In genomic region chr9:93081931-93082330, GRCh38 we compare ENCODE assay signal across 15 cellular contexts. TPM values are rescaled to one million over a fixed set of nuclear protein-coding genes. Genes with fewer than 3 reads are reported as not detected.
DNase-seq lines count a peak whose midpoint lies in the region; ATAC-seq and TF ChIP-seq lines count a peak whose summit lies in the region.
"Had no signal": no experiment of that assay in that cellular context is flagged by ENCODE, and none has a peak within 500 bp of the region (broad histone marks: within the 10 kb centered on the region; RNA-seq: fewer than 3 reads in every experiment).

No MANE protein-coding gene starts in this region.

- no peaks in the 10 kb centered on the region for H3F3A ChIP-seq in PC-3 (ENCODE audit: low read length, unreplicated experiment)

- H3K36me3 Mint-ChIP-seq in activated CD4-positive, alpha-beta T cell treated with anti-CD3 and anti-CD28 coated beads, Interleukin-2, amount 10 ng/mL, durations not matched to agents 7 days and 5 days (ENCODE audit: low read depth): peaks cover 69% of the 10 kb centered on the region
- peaks cover 44% of the 10 kb centered on the region for H3K36me3 Mint-ChIP-seq in activated naive CD8-positive, alpha-beta T cell treated with anti-CD3 and anti-CD28 coated beads, Interleukin-2, amount 10 ng/mL, durations not matched to agents 7 days and 5 days
- H3K36me3 Mint-ChIP-seq in type B pancreatic cell: no peaks in the 10 kb centered on the region

- POLR2A ChIA-PET in activated CD4-positive, alpha-beta T cell treated with anti-CD3 and anti-CD28 coated beads, Interleukin-2, amount 10 ng/mL, durations not matched to agents 7 days and 5 days (lab: Charles Lee): no interaction called here
- POLR2A ChIA-PET in activated naive CD8-positive, alpha-beta T cell treated with anti-CD3 and anti-CD28 coated beads, Interleukin-2, amount 10 ng/mL, durations not matched to agents 7 days and 5 days (lab: Charles Lee): interaction anchor here (2.4 to 3.9 kb wide), 2 partner anchors 13 to 17 kb away, joined by 18 to 22 read pairs; no protein-coding TSS in a partner anchor
- POLR2A ChIA-PET in PC-3 (lab: Charles Lee; ENCODE audit: unreplicated experiment): no interaction called here

- H2AFZ ChIP-seq in PC-3 (ENCODE audit: low read length): no peak overlapping the region
- H2AFZ ChIP-seq: parathyroid adenoma had no signal

- H3K4me1 ChIP-seq in PC-3 (ENCODE audit: insufficient read depth, low read length): no peaks in the 10 kb centered on the region
- H3K4me1 ChIP-seq: esophagus muscularis mucosa, parathyroid adenoma, tibial nerve had no signal

- no peaks in the 10 kb centered on the region for H3K36me3 ChIP-seq in PC-3 (ENCODE audit: low read depth, low read length)
- H3K36me3 ChIP-seq: esophagus muscularis mucosa had no signal

- no peak overlapping the region for H3K27ac ChIP-seq in PC-3 (ENCODE audit: low read length)
- H3K27ac ChIP-seq: esophagus muscularis mucosa, parathyroid adenoma, tibial nerve had no signal

- no peak overlapping the region for H3K9ac ChIP-seq in PC-3 (ENCODE audit: low read length)
- H3K9ac ChIP-seq: parathyroid adenoma had no signal

- no peak for ATAC-seq in activated naive CD8-positive, alpha-beta T cell treated with anti-CD3 and anti-CD28 coated beads, Interleukin-2, amount 10 ng/mL, durations not matched to agents 7 days and 5 days (ENCODE audit: low read depth)
- no peak for ATAC-seq in left lobe of liver
- ATAC-seq in PC-3: no peak
- no peak for ATAC-seq in HG03097 (IDR thresholded peaks at IDR 0.05; ENCODE audit: low FRiP score, unreplicated experiment)

- H3K9me2 ChIP-seq in PC-3 (replicated peaks; ENCODE audit: low read length): no peaks in the 10 kb centered on the region

- H3K27ac Mint-ChIP-seq in activated CD4-positive, alpha-beta T cell treated with anti-CD3 and anti-CD28 coated beads, Interleukin-2, amount 10 ng/mL, durations not matched to agents 7 days and 5 days: peak overlapping the region; percentile 41
- peak overlapping the region; percentile 42 for H3K27ac Mint-ChIP-seq in activated naive CD8-positive, alpha-beta T cell treated with anti-CD3 and anti-CD28 coated beads, Interleukin-2, amount 10 ng/mL, durations not matched to agents 7 days and 5 days
- no peak overlapping the region for H3K27ac Mint-ChIP-seq in type B pancreatic cell
- H3K27ac Mint-ChIP-seq: activated B cell treated with CpG ODN at 0.5 μM for 24 hours had no signal

- H4K20me1 ChIP-seq in PC-3 (ENCODE audit: low read length): no peaks in the 10 kb centered on the region

- no peaks in the 10 kb centered on the region for H3K9me3 ChIP-seq in PC-3 (ENCODE audit: low read length)
- H3K9me3 ChIP-seq: esophagus muscularis mucosa had no signal

- no peak overlapping the region for H3K4me2 ChIP-seq in PC-3 (ENCODE audit: low read length)

- H3K4me3 Mint-ChIP-seq in activated CD4-positive, alpha-beta T cell treated with anti-CD3 and anti-CD28 coated beads, Interleukin-2, amount 10 ng/mL, durations not matched to agents 7 days and 5 days: no peak overlapping the region
- H3K4me3 Mint-ChIP-seq in activated naive CD8-positive, alpha-beta T cell treated with anti-CD3 and anti-CD28 coated beads, Interleukin-2, amount 10 ng/mL, durations not matched to agents 7 days and 5 days: no peak overlapping the region
- no peak overlapping the region for H3K4me3 Mint-ChIP-seq in type B pancreatic cell
- H3K4me3 Mint-ChIP-seq: activated B cell treated with CpG ODN at 0.5 μM for 24 hours had no signal

- intact Hi-C loops in PC-3 (cut with micrococcal nuclease): no loop called here

- DNase-seq in activated CD4-positive, alpha-beta T cell treated with anti-CD3 and anti-CD28 coated beads, Interleukin-2, amount 10 ng/mL, durations not matched to agents 7 days and 5 days: no peak
- no peak for DNase-seq in activated CD4-positive, alpha-beta T cell treated with anti-CD3 and anti-CD28 coated beads, Interleukin-2, amount 50 U/mL, for 1 hour
- peak; percentile 84 for DNase-seq in GM04504 (ENCODE audit: low read depth)
- DNase-seq in activated naive CD8-positive, alpha-beta T cell treated with anti-CD3 and anti-CD28 coated beads, Interleukin-2, amount 10 ng/mL, durations not matched to agents 7 days and 5 days: no peak
- peak; percentile 18 for DNase-seq in left lobe of liver (ENCODE audit: low spot score)
- DNase-seq in PC-3: no peak
- no peak for DNase-seq in type B pancreatic cell (ENCODE audit: extremely low spot score, unreplicated experiment)
- DNase-seq: activated B cell treated with CpG ODN at 0.5 μM for 24 hours, cortex of kidney, DMS53, mesendoderm had no signal

- peaks cover 6% of the 10 kb centered on the region for H3K9me3 Mint-ChIP-seq in activated CD4-positive, alpha-beta T cell treated with anti-CD3 and anti-CD28 coated beads, Interleukin-2, amount 10 ng/mL, durations not matched to agents 7 days and 5 days
- no peaks in the 10 kb centered on the region for H3K9me3 Mint-ChIP-seq in activated naive CD8-positive, alpha-beta T cell treated with anti-CD3 and anti-CD28 coated beads, Interleukin-2, amount 10 ng/mL, durations not matched to agents 7 days and 5 days
- peaks cover 3% of the 10 kb centered on the region for H3K9me3 Mint-ChIP-seq in type B pancreatic cell
- H3K9me3 Mint-ChIP-seq: activated B cell treated with CpG ODN at 0.5 μM for 24 hours had no signal

- TF ChIP-seq CTCF in PC-3 (conservative IDR thresholded peaks at IDR 0.05; ENCODE audit: low read depth, low read length) (no peak), type B pancreatic cell (conservative IDR thresholded peaks at IDR 0.05) (no peak)

- BruUV-seq in PC-3 (replicated peaks; lab: Mats Ljungman, UMichigan): no TSS peak

- H3K79me2 ChIP-seq in PC-3 (ENCODE audit: low read length): no peaks in the 10 kb centered on the region
- H3K79me2 ChIP-seq: parathyroid adenoma had no signal

- no peaks in the 10 kb centered on the region for H3K27me3 ChIP-seq in PC-3 (ENCODE audit: low read length)
- H3K27me3 ChIP-seq: esophagus muscularis mucosa, tibial nerve had no signal

- CTCF ChIA-PET in activated CD4-positive, alpha-beta T cell treated with anti-CD3 and anti-CD28 coated beads, Interleukin-2, amount 10 ng/mL, durations not matched to agents 7 days and 5 days (lab: Charles Lee): interaction anchor here (1.9 kb wide), 1 partner anchor 9 kb away, joined by 7 read pairs; no protein-coding TSS in a partner anchor
- CTCF ChIA-PET in PC-3 (lab: Charles Lee): no interaction called here

- H3K4me1 Mint-ChIP-seq in activated CD4-positive, alpha-beta T cell treated with anti-CD3 and anti-CD28 coated beads, Interleukin-2, amount 10 ng/mL, durations not matched to agents 7 days and 5 days: peaks cover 41% of the 10 kb centered on the region
- H3K4me1 Mint-ChIP-seq in activated naive CD8-positive, alpha-beta T cell treated with anti-CD3 and anti-CD28 coated beads, Interleukin-2, amount 10 ng/mL, durations not matched to agents 7 days and 5 days: peaks cover 27% of the 10 kb centered on the region
- peaks cover 9% of the 10 kb centered on the region for H3K4me1 Mint-ChIP-seq in type B pancreatic cell (ENCODE audit: unreplicated experiment)
- H3K4me1 Mint-ChIP-seq: activated B cell treated with CpG ODN at 0.5 μM for 24 hours had no signal

- no peaks in the 10 kb centered on the region for H3K27me3 Mint-ChIP-seq in activated CD4-positive, alpha-beta T cell treated with anti-CD3 and anti-CD28 coated beads, Interleukin-2, amount 10 ng/mL, durations not matched to agents 7 days and 5 days
- no peaks in the 10 kb centered on the region for H3K27me3 Mint-ChIP-seq in activated naive CD8-positive, alpha-beta T cell treated with anti-CD3 and anti-CD28 coated beads, Interleukin-2, amount 10 ng/mL, durations not matched to agents 7 days and 5 days
- H3K27me3 Mint-ChIP-seq in type B pancreatic cell: no peaks in the 10 kb centered on the region
- H3K27me3 Mint-ChIP-seq: activated B cell treated with CpG ODN at 0.5 μM for 24 hours had no signal

- H3K4me3 ChIP-seq in PC-3 (ENCODE audit: low read length): no peak overlapping the region
- H3K4me3 ChIP-seq: esophagus muscularis mucosa, tibial nerve had no signal

RNA-seq across cellular contexts. Expression of gene CARD19, which starts 14.1 kb away (rescaled TPM):
- total RNA-seq in activated CD4-positive, alpha-beta T cell treated with anti-CD3 and anti-CD28 coated beads, Interleukin-2, amount 10 ng/mL, durations not matched to agents 7 days and 5 days: 10 to 100 TPM; 40.3 to 42.6 TPM
- total RNA-seq in activated naive CD8-positive, alpha-beta T cell treated with anti-CD3 and anti-CD28 coated beads, Interleukin-2, amount 10 ng/mL, durations not matched to agents 7 days and 5 days: 10 to 100 TPM; 68.1 to 68.2 TPM
- total RNA-seq in left lobe of liver (8.5 TPM), PC-3 (2014; rRNA removed) (68.6 and 86.0 TPM in 2 replicates), type B pancreatic cell (ENCODE audit: low replicate concordance) (17.7 and 22.2 TPM in 2 replicates)

RNA-seq across cellular contexts. Expression of gene SUSD3, which starts 23.4 kb away (rescaled TPM):
- total RNA-seq in activated CD4-positive, alpha-beta T cell treated with anti-CD3 and anti-CD28 coated beads, Interleukin-2, amount 10 ng/mL, durations not matched to agents 7 days and 5 days: 10 to 100 TPM; 81.1 to 85.8 TPM
- total RNA-seq in activated naive CD8-positive, alpha-beta T cell treated with anti-CD3 and anti-CD28 coated beads, Interleukin-2, amount 10 ng/mL, durations not matched to agents 7 days and 5 days: 10 to 100 TPM; 68.0 to 70.4 TPM
- total RNA-seq in left lobe of liver (49.7 TPM), PC-3 (2014; rRNA removed) (12.7 and 13.4 TPM in 2 replicates), type B pancreatic cell (ENCODE audit: low replicate concordance) (1.5 and 3.8 TPM in 2 replicates)

RNA-seq across cellular contexts. Expression of gene NINJ1, which starts 52.1 kb away (rescaled TPM):
- 10 to 100 TPM; 29.5 to 29.9 TPM for total RNA-seq in activated CD4-positive, alpha-beta T cell treated with anti-CD3 and anti-CD28 coated beads, Interleukin-2, amount 10 ng/mL, durations not matched to agents 7 days and 5 days
- total RNA-seq in activated naive CD8-positive, alpha-beta T cell treated with anti-CD3 and anti-CD28 coated beads, Interleukin-2, amount 10 ng/mL, durations not matched to agents 7 days and 5 days: 10 to 100 TPM; 29.5 to 30.4 TPM
- total RNA-seq in left lobe of liver: 53.3 TPM
- 28.8 and 30.5 TPM in 2 replicates for total RNA-seq in PC-3 (2014; rRNA removed)
- 19.4 and 21.6 TPM in 2 replicates for total RNA-seq in type B pancreatic cell (ENCODE audit: low replicate concordance)

Comparison
In these comparisons a context has a peak if more than half of its experiments do, and no peak if none do; other contexts are left out.
1. DNase-seq: peak in GM04504 (single experiment) and left lobe of liver (single experiment); none in activated CD4-positive, alpha-beta T cell treated with anti-CD3 and anti-CD28 coated beads, Interleukin-2, amount 10 ng/mL, durations not matched to agents 7 days and 5 days (single experiment), activated CD4-positive, alpha-beta T cell treated with anti-CD3 and anti-CD28 coated beads, Interleukin-2, amount 50 U/mL, for 1 hour (single experiment), activated naive CD8-positive, alpha-beta T cell treated with anti-CD3 and anti-CD28 coated beads, Interleukin-2, amount 10 ng/mL, durations not matched to agents 7 days and 5 days (single experiment), PC-3 (single experiment) and type B pancreatic cell (single experiment).